ENCODE assay signal across 24 cellular contexts in the genomic region with DNA sequence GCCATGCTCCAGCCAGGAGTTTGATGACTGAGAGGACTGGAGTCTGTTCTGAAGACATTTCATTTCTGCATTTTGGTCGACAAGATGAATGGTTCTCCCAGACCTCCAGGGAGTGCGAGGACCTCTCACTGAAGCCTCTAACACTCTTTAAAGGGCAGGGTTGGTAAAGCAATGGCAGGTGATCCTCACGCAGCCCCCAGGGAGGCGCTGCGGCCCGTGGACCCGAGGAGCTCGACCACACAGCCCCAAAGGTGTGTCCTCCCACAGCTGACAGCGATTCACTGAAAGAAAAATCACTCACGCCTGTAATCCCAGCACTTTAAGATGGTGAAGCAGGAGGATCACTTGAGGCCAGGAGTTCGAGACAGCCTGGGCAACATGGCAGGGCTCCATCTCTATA.
DNase-seq lines count a peak whose midpoint lies in the region; ATAC-seq, FAIRE-seq and TF ChIP-seq lines count a peak whose summit lies in the region.
"Had no signal": no experiment of that assay in that cellular context is flagged by ENCODE, and none has a peak within 500 bp of the region (broad histone marks: within the 10 kb centered on the region; RNA-seq: fewer than 3 reads in every experiment).

No MANE protein-coding gene starts in this region.

- H3K36me3 Mint-ChIP-seq in stimulated activated naive B cell treated with anti-CD40 and anti-IgM and Interleukin-4, amounts not matched to agents 10 μg/mL and 1 μg/mL and 100 μg/mL, for 72 hours = no peaks in the 10 kb centered on the region
- H3K36me3 Mint-ChIP-seq: CD8-positive, alpha-beta T cell had no signal

- DNase-seq in GM12865 (ENCODE audit: low read depth) (no peak), GM13976 (ENCODE audit: low spot score) (peak; percentile 16), bronchial epithelial cell (ENCODE audit: low read depth) (no peak), lung (ENCODE audit: low spot score) (no peak), activated gamma-delta T cell treated with Interleukin-2 at 50 U/mL for 16 hours (no peak), NOMO-1 (lab: John Stamatoyannopoulos, UW; ENCODE audit: unreplicated experiment in 2 of 2) (no peak), Kasumi-1 (lab: John Stamatoyannopoulos, UW) (no peak)
- no peak for DNase-seq in stimulated activated naive B cell treated with anti-CD40 and anti-IgM and Interleukin-4, amounts not matched to agents 10 μg/mL and 1 μg/mL and 100 μg/mL, for 72 hours
- DNase-seq: AML-193; Caco-2; Calu3; CD4-positive, alpha-beta T cell; DMS79 treated with DMSO at 0.1 percent for 48 hours; GF-D8 had no signal

- peak; percentile 1 for TF ChIP-seq CTCF in GM12865 (IDR thresholded peaks at IDR 0.05; ENCODE audit: insufficient read depth, low read depth, low read length, missing control alignments)
- TF ChIP-seq CTCF in GM13976 (IDR thresholded peaks at IDR 0.05; ENCODE audit: borderline replicate concordance, control extremely low read depth, extremely low read depth, insufficient read depth, missing control alignments) = no peak
- TF ChIP-seq CTCF in bronchial epithelial cell (IDR thresholded peaks at IDR 0.05; ENCODE audit: insufficient read depth, low read length, severe bottlenecking) = no peak
- no peak for TF ChIP-seq CTCF in lung (IDR thresholded peaks at IDR 0.05; ENCODE audit: control extremely low read depth, extremely low read depth)

- WGBS in lung, 2 donors = 72 to 77% methylated on average over 11 of the region's 11 CpGs

- H3K9me3 Mint-ChIP-seq in stimulated activated naive B cell treated with anti-CD40 and anti-IgM and Interleukin-4, amounts not matched to agents 10 μg/mL and 1 μg/mL and 100 μg/mL, for 72 hours = peaks cover 0 to 2% of the 10 kb centered on the region in 2 donors
- H3K9me3 Mint-ChIP-seq: CD4-positive, alpha-beta T cell; CD8-positive, alpha-beta T cell had no signal

- H3K9me3 ChIP-seq in lung (ENCODE audit: control insufficient read depth in 2 of 2, insufficient read depth in 1 of 2, low read length in 1 of 2) = no peaks in the 10 kb centered on the region
- H3K9me3 ChIP-seq: A549, Caco-2 had no signal

- no peak overlapping the region for H3K27ac Mint-ChIP-seq in stimulated activated naive B cell treated with anti-CD40 and anti-IgM and Interleukin-4, amounts not matched to agents 10 μg/mL and 1 μg/mL and 100 μg/mL, for 72 hours
- H3K27ac Mint-ChIP-seq: B cell; CD4-positive, alpha-beta T cell; CD8-positive, alpha-beta T cell had no signal

- H3K4me3 Mint-ChIP-seq in stimulated activated naive B cell treated with anti-CD40 and anti-IgM and Interleukin-4, amounts not matched to agents 10 μg/mL and 1 μg/mL and 100 μg/mL, for 72 hours = no peak overlapping the region
- H3K4me3 Mint-ChIP-seq: B cell; CD4-positive, alpha-beta T cell; CD8-positive, alpha-beta T cell had no signal

- peak; percentile 50 for FAIRE-seq in bronchial epithelial cell (lab: Jason Lieb, UNC)
- FAIRE-seq: A549, D721Med, G401.6, GM12891, GM18507 had no signal

- H3K27me3 ChIP-seq in bronchial epithelial cell (ENCODE audit: control insufficient read depth, insufficient read depth, low read length) (no peaks in the 10 kb centered on the region), lung (ENCODE audit: control insufficient read depth, insufficient read depth) (no peaks in the 10 kb centered on the region)
- H3K27me3 ChIP-seq: BLaER1 treated with 17β-estradiol and CSF1 and Interleukin-3, amounts not matched to agents 10 nM and 100 nM had no signal

- no peak overlapping the region for H3K27ac ChIP-seq in lung (ENCODE audit: low read depth in 1 of 2, low read length in 1 of 2)
- H3K27ac ChIP-seq: 22Rv1; A549; BLaER1 treated with 17β-estradiol and CSF1 and Interleukin-3, amounts not matched to agents 10 nM and 100 nM; C4-2B had no signal

- peak; percentile 9 for ATAC-seq in lung (ENCODE audit: insufficient read depth, low FRiP score)
- no peak for ATAC-seq in stimulated activated naive B cell treated with anti-CD40 and anti-IgM and Interleukin-4, amounts not matched to agents 10 μg/mL and 1 μg/mL and 100 μg/mL, for 72 hours (replicated peaks)
- ATAC-seq: A549; CD8-positive, alpha-beta T cell had no signal

- no peaks in the 10 kb centered on the region for H3K4me1 Mint-ChIP-seq in stimulated activated naive B cell treated with anti-CD40 and anti-IgM and Interleukin-4, amounts not matched to agents 10 μg/mL and 1 μg/mL and 100 μg/mL, for 72 hours
- H3K4me1 Mint-ChIP-seq: B cell had no signal

- in situ Hi-C loops in GM13976 (cut with MboI; ENCODE audit: low sequenced_read_pairs, unreplicated experiment) = no loop called here

- H3K27me3 Mint-ChIP-seq in stimulated activated naive B cell treated with anti-CD40 and anti-IgM and Interleukin-4, amounts not matched to agents 10 μg/mL and 1 μg/mL and 100 μg/mL, for 72 hours = peaks cover 8 to 22% of the 10 kb centered on the region in 2 donors

- H3K4me1 ChIP-seq in lung (ENCODE audit: control insufficient read depth in 2 of 2, insufficient read depth in 2 of 2, low read length in 2 of 2) = no peaks in the 10 kb centered on the region
- H3K4me1 ChIP-seq: A549, Caco-2 had no signal

- H3K36me3 ChIP-seq in bronchial epithelial cell (ENCODE audit: control insufficient read depth, insufficient read depth, low read length) (no peaks in the 10 kb centered on the region), lung (ENCODE audit: control insufficient read depth in 2 of 2, insufficient read depth in 2 of 2, low read length in 2 of 2) (no peaks in the 10 kb centered on the region)
- H3K36me3 ChIP-seq: BLaER1 treated with 17β-estradiol and CSF1 and Interleukin-3, amounts not matched to agents 10 nM and 100 nM had no signal

- H3K4me3 ChIP-seq in GM12865 (ENCODE audit: low read depth, low read length) (no peak overlapping the region), bronchial epithelial cell (ENCODE audit: low read depth, low read length) (no peak overlapping the region), lung (no peak overlapping the region)
- H3K4me3 ChIP-seq: A549; BLaER1 treated with 17β-estradiol and CSF1 and Interleukin-3, amounts not matched to agents 10 nM and 100 nM had no signal
